Comparison of ENCODE assay signal across 11 cellular contexts in the genomic region with DNA sequence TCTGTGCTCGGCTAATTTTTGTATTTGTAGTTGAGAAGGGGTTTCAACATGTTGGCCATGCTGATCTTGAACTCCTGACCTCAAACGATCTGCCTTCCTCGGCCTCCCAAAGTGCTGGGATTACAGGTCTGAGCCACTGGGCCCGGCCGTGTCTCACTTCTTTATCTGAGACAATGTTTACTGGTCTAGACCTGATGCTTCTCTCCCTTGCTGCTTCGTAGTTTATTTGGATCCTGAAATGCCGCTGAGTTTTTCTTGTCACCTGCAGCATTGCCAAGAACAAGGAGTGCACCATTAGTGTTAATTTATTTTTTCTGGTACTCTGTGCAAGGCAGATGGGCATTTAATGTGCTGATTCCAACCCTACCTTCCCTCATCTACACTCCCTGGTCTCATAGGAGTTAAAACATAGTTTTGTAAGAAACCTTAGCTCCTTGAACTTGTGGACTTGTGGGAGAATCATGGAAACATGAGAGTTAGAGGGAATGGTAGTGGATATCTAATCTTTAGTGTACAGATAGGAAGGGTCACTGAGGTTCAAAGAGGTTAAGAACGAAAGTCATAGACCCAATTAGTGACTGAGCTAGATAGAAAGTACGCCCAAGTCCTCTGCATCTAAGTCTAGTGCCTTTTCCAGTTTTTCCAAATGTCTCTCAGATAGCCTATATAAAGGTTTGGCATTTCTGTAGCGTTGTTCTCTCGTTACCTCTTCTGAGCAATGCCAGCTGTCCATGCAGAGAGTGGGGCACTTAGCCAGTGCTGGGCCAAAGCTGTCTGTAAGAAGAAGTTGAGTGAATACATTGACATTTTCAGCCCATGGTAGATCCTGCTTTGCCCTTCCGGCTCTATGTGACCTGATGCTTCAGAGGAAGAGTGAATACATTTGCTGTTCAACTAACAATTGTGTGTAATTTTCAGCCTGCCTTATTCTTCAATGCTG.
DNase-seq lines count a peak whose midpoint lies in the region; ATAC-seq, FAIRE-seq and TF ChIP-seq lines count a peak whose summit lies in the region.
"Had no signal": no experiment of that assay in that cellular context is flagged by ENCODE, and none has a peak within 500 bp of the region (broad histone marks: within the 10 kb centered on the region; RNA-seq: fewer than 3 reads in every experiment).

No MANE protein-coding gene starts in this region.

- no peak for TF ChIP-seq CTCF in kidney (IDR thresholded peaks at IDR 0.05; ENCODE audit: borderline replicate concordance, extremely low read depth, insufficient read depth)

- H3K9me3 Mint-ChIP-seq in activated CD8-positive, alpha-beta memory T cell treated with anti-CD3 and anti-CD28 coated beads, Interleukin-2, amount 10 ng/mL, durations not matched to agents 7 days and 5 days (ENCODE audit: low read depth), result peaks cover 2% of the 10 kb centered on the region
- peaks cover 13% of the 10 kb centered on the region for H3K9me3 Mint-ChIP-seq in activated naive CD8-positive, alpha-beta T cell treated with anti-CD3 and anti-CD28 coated beads, Interleukin-2, amount 50 U/mL, for 24 hours
- H3K9me3 Mint-ChIP-seq in stimulated activated naive B cell treated with anti-CD40 and anti-IgM and Interleukin-4, amounts not matched to agents 10 μg/mL and 1 μg/mL and 100 μg/mL, for 72 hours, result peaks cover 6 to 14% of the 10 kb centered on the region in 2 donors
- peaks cover 0 to 9% of the 10 kb centered on the region in 2 donors for H3K9me3 Mint-ChIP-seq in activated naive CD4-positive, alpha-beta T cell treated with anti-CD3 and anti-CD28 coated beads, Interleukin-2, amount 50 U/mL, for 72 hours

- peaks cover 4% of the 10 kb centered on the region for H3K36me3 Mint-ChIP-seq in activated CD8-positive, alpha-beta memory T cell treated with anti-CD3 and anti-CD28 coated beads, Interleukin-2, amount 10 ng/mL, durations not matched to agents 7 days and 5 days
- H3K36me3 Mint-ChIP-seq in activated naive CD8-positive, alpha-beta T cell treated with anti-CD3 and anti-CD28 coated beads, Interleukin-2, amount 50 U/mL, for 24 hours (ENCODE audit: low read depth), result peaks cover 7% of the 10 kb centered on the region
- peaks cover 16 to 17% of the 10 kb centered on the region in 2 donors for H3K36me3 Mint-ChIP-seq in stimulated activated naive B cell treated with anti-CD40 and anti-IgM and Interleukin-4, amounts not matched to agents 10 μg/mL and 1 μg/mL and 100 μg/mL, for 72 hours
- H3K36me3 Mint-ChIP-seq in activated naive CD4-positive, alpha-beta T cell treated with anti-CD3 and anti-CD28 coated beads, Interleukin-2, amount 50 U/mL, for 72 hours, result peaks cover 5 to 27% of the 10 kb centered on the region in 2 donors

- peaks cover 14 to 16% of the 10 kb centered on the region in 2 donors for H3K4me1 ChIP-seq in kidney (ENCODE audit: control insufficient read depth in 1 of 2, insufficient read depth in 1 of 2, low read depth in 1 of 2, low read length in 2 of 2)

- H3K4me3 Mint-ChIP-seq in activated CD8-positive, alpha-beta memory T cell treated with anti-CD3 and anti-CD28 coated beads, Interleukin-2, amount 10 ng/mL, durations not matched to agents 7 days and 5 days, result peak overlapping the region; percentile 45
- H3K4me3 Mint-ChIP-seq in activated naive CD8-positive, alpha-beta T cell treated with anti-CD3 and anti-CD28 coated beads, Interleukin-2, amount 50 U/mL, for 24 hours, result peak overlapping the region; percentile 71
- peak overlapping the region; percentile 31 to 52 for H3K4me3 Mint-ChIP-seq in stimulated activated naive B cell treated with anti-CD40 and anti-IgM and Interleukin-4, amounts not matched to agents 10 μg/mL and 1 μg/mL and 100 μg/mL, for 72 hours

- no peaks in the 10 kb centered on the region for H3K36me3 ChIP-seq in kidney (ENCODE audit: control insufficient read depth in 1 of 2, insufficient read depth in 2 of 2, low read length in 2 of 2)

- H3K4me1 Mint-ChIP-seq in activated CD8-positive, alpha-beta memory T cell treated with anti-CD3 and anti-CD28 coated beads, Interleukin-2, amount 10 ng/mL, durations not matched to agents 7 days and 5 days, result peaks cover 50% of the 10 kb centered on the region
- peaks cover 62% of the 10 kb centered on the region for H3K4me1 Mint-ChIP-seq in activated naive CD8-positive, alpha-beta T cell treated with anti-CD3 and anti-CD28 coated beads, Interleukin-2, amount 50 U/mL, for 24 hours
- peaks cover 49 to 75% of the 10 kb centered on the region in 2 donors for H3K4me1 Mint-ChIP-seq in stimulated activated naive B cell treated with anti-CD40 and anti-IgM and Interleukin-4, amounts not matched to agents 10 μg/mL and 1 μg/mL and 100 μg/mL, for 72 hours

- CTCF ChIA-PET in activated CD8-positive, alpha-beta memory T cell treated with anti-CD3 and anti-CD28 coated beads, Interleukin-2, amount 10 ng/mL, durations not matched to agents 7 days and 5 days (lab: Charles Lee), result interaction anchor here (1.0 to 3.2 kb wide), 2 partner anchors 655 to 658 kb away, joined by 3 to 14 read pairs; no protein-coding TSS in a partner anchor

- no peak overlapping the region for H3K27ac Mint-ChIP-seq in activated CD8-positive, alpha-beta memory T cell treated with anti-CD3 and anti-CD28 coated beads, Interleukin-2, amount 10 ng/mL, durations not matched to agents 7 days and 5 days
- H3K27ac Mint-ChIP-seq in activated naive CD8-positive, alpha-beta T cell treated with anti-CD3 and anti-CD28 coated beads, Interleukin-2, amount 50 U/mL, for 24 hours, result peak overlapping the region; percentile 77
- peak overlapping the region; percentile 81 for H3K27ac Mint-ChIP-seq in stimulated activated naive B cell treated with anti-CD40 and anti-IgM and Interleukin-4, amounts not matched to agents 10 μg/mL and 1 μg/mL and 100 μg/mL, for 72 hours
- H3K27ac Mint-ChIP-seq in activated naive CD4-positive, alpha-beta T cell treated with anti-CD3 and anti-CD28 coated beads, Interleukin-2, amount 50 U/mL, for 72 hours, result peak overlapping the region in 1 of 2 donors; percentile 51

- intact Hi-C loops in kidney (cut with DNase I), result no loop called here

- H3K9ac ChIP-seq in kidney (ENCODE audit: low read length in 2 of 2), result no peak overlapping the region

- DNase-seq in activated CD8-positive, alpha-beta memory T cell treated with anti-CD3 and anti-CD28 coated beads, Interleukin-2, amount 10 ng/mL, durations not matched to agents 7 days and 5 days, result no peak
- no peak for DNase-seq in activated CD8-positive, alpha-beta memory T cell treated with anti-CD3 and anti-CD28 coated beads for 24 hours
- no peak for DNase-seq in activated naive CD8-positive, alpha-beta T cell treated with anti-CD3 and anti-CD28 coated beads, Interleukin-2, amount 50 U/mL, for 24 hours
- DNase-seq in kidney, result peak; percentile 41
- no peak for DNase-seq in stimulated activated naive B cell treated with anti-CD40 and anti-IgM and Interleukin-4, amounts not matched to agents 10 μg/mL and 1 μg/mL and 100 μg/mL, for 72 hours
- no peak for DNase-seq in effector CD8-positive, alpha-beta T cell (lab: John Stamatoyannopoulos, UW)
- DNase-seq in activated naive CD4-positive, alpha-beta T cell treated with anti-CD3 and anti-CD28 coated beads, Interleukin-2, amount 50 U/mL, for 72 hours (ENCODE audit: low spot score in 2 of 2), result no peak
- DNase-seq: central memory CD4-positive, alpha-beta T cell; GOT3 had no signal

- FAIRE-seq in kidney (lab: Jason Lieb, UNC), result no peak

- no peak for ATAC-seq in activated CD8-positive, alpha-beta memory T cell treated with anti-CD3 and anti-CD28 coated beads, Interleukin-2, amount 10 ng/mL, durations not matched to agents 7 days and 5 days
- no peak for ATAC-seq in activated naive CD8-positive, alpha-beta T cell treated with anti-CD3 and anti-CD28 coated beads, Interleukin-2, amount 50 U/mL, for 24 hours
- ATAC-seq in stimulated activated naive B cell treated with anti-CD40 and anti-IgM and Interleukin-4, amounts not matched to agents 10 μg/mL and 1 μg/mL and 100 μg/mL, for 72 hours (replicated peaks), result no peak
- no peak for ATAC-seq in HG02759 (IDR thresholded peaks at IDR 0.05; ENCODE audit: unreplicated experiment)
- no peak for ATAC-seq in activated naive CD4-positive, alpha-beta T cell treated with anti-CD3 and anti-CD28 coated beads, Interleukin-2, amount 50 U/mL, for 72 hours

- peak overlapping the region; percentile 54 to 71 for H3K27ac ChIP-seq in kidney (ENCODE audit: low read depth in 2 of 2, low read length in 2 of 2)
- H3K27ac ChIP-seq: SK-N-MC had no signal

- peaks cover 2% of the 10 kb centered on the region for H3K27me3 Mint-ChIP-seq in activated CD8-positive, alpha-beta memory T cell treated with anti-CD3 and anti-CD28 coated beads, Interleukin-2, amount 10 ng/mL, durations not matched to agents 7 days and 5 days
- H3K27me3 Mint-ChIP-seq in activated naive CD8-positive, alpha-beta T cell treated with anti-CD3 and anti-CD28 coated beads, Interleukin-2, amount 50 U/mL, for 24 hours, result no peaks in the 10 kb centered on the region
- no peaks in the 10 kb centered on the region for H3K27me3 Mint-ChIP-seq in stimulated activated naive B cell treated with anti-CD40 and anti-IgM and Interleukin-4, amounts not matched to agents 10 μg/mL and 1 μg/mL and 100 μg/mL, for 72 hours

- no peaks in the 10 kb centered on the region for H3K9me3 ChIP-seq in kidney (ENCODE audit: control insufficient read depth in 1 of 2, low read length in 2 of 2)

- peak overlapping the region; percentile 36 to 42 for H3K4me3 ChIP-seq in kidney (ENCODE audit: low read length in 2 of 2)
- H3K4me3 ChIP-seq: SK-N-MC had no signal
